ENCODE assay signal across 14 cellular contexts in the genomic region with DNA sequence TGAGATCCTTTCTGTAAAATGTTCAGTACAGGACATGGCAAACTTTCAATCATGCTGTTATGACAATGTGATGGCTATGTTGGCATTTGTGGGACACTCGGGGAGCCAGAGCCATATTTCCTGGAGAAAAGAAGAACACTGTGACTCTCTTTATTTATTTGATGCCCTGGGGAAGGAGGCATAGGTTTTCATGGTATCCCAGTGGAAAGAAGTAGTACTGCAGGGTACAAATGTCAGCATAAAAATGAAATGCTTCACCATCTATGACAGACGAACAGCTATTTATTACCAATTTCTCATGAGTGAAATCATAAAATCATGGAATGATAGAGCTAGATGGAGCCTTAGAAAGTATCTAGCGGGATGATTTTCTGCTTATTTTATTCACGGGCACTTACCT.
DNase-seq lines count a peak whose midpoint lies in the region; ATAC-seq and TF ChIP-seq lines count a peak whose summit lies in the region.
"Had no signal": no experiment of that assay in that cellular context is flagged by ENCODE, and none has a peak within 500 bp of the region (broad histone marks: within the 10 kb centered on the region; RNA-seq: fewer than 3 reads in every experiment).

No MANE protein-coding gene starts in this region.

- H3K4me1 Mint-ChIP-seq in type B pancreatic cell (ENCODE audit: unreplicated experiment): peaks cover 10% of the 10 kb centered on the region

- no peak for TF ChIP-seq POLR2A in esophagus squamous epithelium (IDR thresholded peaks at IDR 0.05)

- H3K9me3 ChIP-seq in PC-3 (ENCODE audit: low read length) (0 out of 2 replicates have a peak, but pooled peaks cover 5% of the 10 kb centered on the region), esophagus squamous epithelium (peaks cover 0 to 7% (median 0%) of the 10 kb centered on the region in 3 donors)

- no peaks in the 10 kb centered on the region for H3K27me3 ChIP-seq in PC-3 (ENCODE audit: low read length)
- no peaks in the 10 kb centered on the region for H3K27me3 ChIP-seq in esophagus squamous epithelium

- no peak overlapping the region for H3K4me3 Mint-ChIP-seq in type B pancreatic cell

- H3K4me2 ChIP-seq in PC-3 (ENCODE audit: low read length): no peak overlapping the region

- no peak overlapping the region for H3K9ac ChIP-seq in PC-3 (ENCODE audit: low read length)

- ATAC-seq in PC-3: no peak
- no peak for ATAC-seq in GM21717 (IDR thresholded peaks at IDR 0.05; ENCODE audit: unreplicated experiment)
- ATAC-seq in GM19324 (IDR thresholded peaks at IDR 0.05; ENCODE audit: low FRiP score, unreplicated experiment): no peak
- ATAC-seq: activated naive CD4-positive, alpha-beta T cell treated with anti-CD3 and anti-CD28 coated beads, Interleukin-2, amount 50 U/mL, for 72 hours; mucosa of descending colon had no signal

- H3K27me3 Mint-ChIP-seq in type B pancreatic cell: no peaks in the 10 kb centered on the region

- no TSS peak for BruUV-seq in PC-3 (replicated peaks; lab: Mats Ljungman, UMichigan)

- H3K79me2 ChIP-seq in PC-3 (ENCODE audit: low read length): no peaks in the 10 kb centered on the region

- no peaks in the 10 kb centered on the region for H3K36me3 Mint-ChIP-seq in type B pancreatic cell
- H3K36me3 Mint-ChIP-seq: activated naive CD4-positive, alpha-beta T cell treated with anti-CD3 and anti-CD28 coated beads, Interleukin-2, amount 50 U/mL, for 72 hours had no signal

- peaks cover 8% of the 10 kb centered on the region for H3K9me3 Mint-ChIP-seq in type B pancreatic cell
- H3K9me3 Mint-ChIP-seq: activated naive CD4-positive, alpha-beta T cell treated with anti-CD3 and anti-CD28 coated beads, Interleukin-2, amount 50 U/mL, for 72 hours had no signal

- H2AFZ ChIP-seq in PC-3 (ENCODE audit: low read length): no peak overlapping the region

- H3K27ac ChIP-seq in PC-3 (ENCODE audit: low read length): no peak overlapping the region
- H3K27ac ChIP-seq in esophagus squamous epithelium: no peak overlapping the region

- no peaks in the 10 kb centered on the region for H3K36me3 ChIP-seq in PC-3 (ENCODE audit: low read depth, low read length)
- H3K36me3 ChIP-seq in esophagus squamous epithelium: no peaks in the 10 kb centered on the region

- POLR2A ChIA-PET in PC-3 (lab: Charles Lee; ENCODE audit: unreplicated experiment): interaction anchor here (0.5 kb wide), 1 partner anchor 8 kb away, joined by 3 read pairs; no protein-coding TSS in a partner anchor

- DNase-seq in NCI-H82 (lab: John Stamatoyannopoulos, UW) (peak; percentile 7), NCI-H82 treated with DMSO at 0.1 percent for 48 hours (lab: John Stamatoyannopoulos, UW; ENCODE audit: unreplicated experiment) (no peak), PC-3 (no peak), esophagus squamous epithelium (lab: John Stamatoyannopoulos, UW) (no peak), type B pancreatic cell (ENCODE audit: extremely low spot score, unreplicated experiment) (no peak)
- DNase-seq in stimulated activated CD8-positive, alpha-beta memory T cell treated with anti-CD3 and anti-CD28 coated beads, Interleukin-4, amount 100 ng/mL, for 48 hours: no peak
- DNase-seq: EL, GOT3, mucosa of descending colon, NCI-H446 treated with DMSO at 0.1 percent for 48 hours, small intestine had no signal

- peaks cover 9% of the 10 kb centered on the region for H3K4me1 ChIP-seq in PC-3 (ENCODE audit: insufficient read depth, low read length)
- H3K4me1 ChIP-seq in esophagus squamous epithelium: peaks cover 5 to 20% (median 6%) of the 10 kb centered on the region in 3 donors

- H3K4me3 ChIP-seq in PC-3 (ENCODE audit: low read length) (no peak overlapping the region), esophagus squamous epithelium (no peak overlapping the region)
- H3K4me3 ChIP-seq: mucosa of descending colon had no signal

- 72% methylated on average over 4 of the region's 4 CpGs for WGBS in esophagus squamous epithelium, 2 donors

- H4K20me1 ChIP-seq in PC-3 (ENCODE audit: low read length): no peaks in the 10 kb centered on the region

- no peaks in the 10 kb centered on the region for H3F3A ChIP-seq in PC-3 (ENCODE audit: low read length, unreplicated experiment)

- intact Hi-C loops in PC-3 (cut with micrococcal nuclease) (no loop called here), esophagus squamous epithelium (cut with DNase I) (no loop called here)

- H3K27ac Mint-ChIP-seq in type B pancreatic cell: no peak overlapping the region
- H3K27ac Mint-ChIP-seq: activated naive CD4-positive, alpha-beta T cell treated with anti-CD3 and anti-CD28 coated beads, Interleukin-2, amount 50 U/mL, for 72 hours had no signal

- CTCF ChIA-PET in PC-3 (lab: Charles Lee): no interaction called here

- peak; percentile 47 for TF ChIP-seq CTCF in PC-3 (conservative IDR thresholded peaks at IDR 0.05; ENCODE audit: low read depth, low read length)
- TF ChIP-seq CTCF in esophagus squamous epithelium (IDR thresholded peaks at IDR 0.05): peak in 4 of 6 experiments; percentile 11 to 47 (median 28)
- peak; percentile 66 for TF ChIP-seq CTCF in type B pancreatic cell (conservative IDR thresholded peaks at IDR 0.05)

- no peaks in the 10 kb centered on the region for H3K9me2 ChIP-seq in PC-3 (replicated peaks; ENCODE audit: low read length)
